In genomic region chr11:17972987-17973386, GRCh38 we compare ENCODE assay signal across 1 cellular context.
TF ChIP-seq lines count a peak whose summit lies in the region.

No MANE protein-coding gene starts in this region.

TF ChIP-seq in GM23338, 12 proteins besides CTCF, POLR2A, EP300 and RAD21 (continued from another document):
- TF ChIP-seq, protein P1, sequence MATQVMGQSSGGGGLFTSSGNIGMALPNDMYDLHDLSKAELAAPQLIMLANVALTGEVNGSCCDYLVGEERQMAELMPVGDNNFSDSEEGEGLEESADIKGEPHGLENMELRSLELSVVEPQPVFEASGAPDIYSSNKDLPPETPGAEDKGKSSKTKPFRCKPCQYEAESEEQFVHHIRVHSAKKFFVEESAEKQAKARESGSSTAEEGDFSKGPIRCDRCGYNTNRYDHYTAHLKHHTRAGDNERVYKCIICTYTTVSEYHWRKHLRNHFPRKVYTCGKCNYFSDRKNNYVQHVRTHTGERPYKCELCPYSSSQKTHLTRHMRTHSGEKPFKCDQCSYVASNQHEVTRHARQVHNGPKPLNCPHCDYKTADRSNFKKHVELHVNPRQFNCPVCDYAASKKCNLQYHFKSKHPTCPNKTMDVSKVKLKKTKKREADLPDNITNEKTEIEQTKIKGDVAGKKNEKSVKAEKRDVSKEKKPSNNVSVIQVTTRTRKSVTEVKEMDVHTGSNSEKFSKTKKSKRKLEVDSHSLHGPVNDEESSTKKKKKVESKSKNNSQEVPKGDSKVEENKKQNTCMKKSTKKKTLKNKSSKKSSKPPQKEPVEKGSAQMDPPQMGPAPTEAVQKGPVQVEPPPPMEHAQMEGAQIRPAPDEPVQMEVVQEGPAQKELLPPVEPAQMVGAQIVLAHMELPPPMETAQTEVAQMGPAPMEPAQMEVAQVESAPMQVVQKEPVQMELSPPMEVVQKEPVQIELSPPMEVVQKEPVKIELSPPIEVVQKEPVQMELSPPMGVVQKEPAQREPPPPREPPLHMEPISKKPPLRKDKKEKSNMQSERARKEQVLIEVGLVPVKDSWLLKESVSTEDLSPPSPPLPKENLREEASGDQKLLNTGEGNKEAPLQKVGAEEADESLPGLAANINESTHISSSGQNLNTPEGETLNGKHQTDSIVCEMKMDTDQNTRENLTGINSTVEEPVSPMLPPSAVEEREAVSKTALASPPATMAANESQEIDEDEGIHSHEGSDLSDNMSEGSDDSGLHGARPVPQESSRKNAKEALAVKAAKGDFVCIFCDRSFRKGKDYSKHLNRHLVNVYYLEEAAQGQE (IDR thresholded peaks at IDR 0.05; ENCODE audit: unreplicated experiment) = no peak
